8 cellular contexts compared by ENCODE assay signal in the genomic region with DNA sequence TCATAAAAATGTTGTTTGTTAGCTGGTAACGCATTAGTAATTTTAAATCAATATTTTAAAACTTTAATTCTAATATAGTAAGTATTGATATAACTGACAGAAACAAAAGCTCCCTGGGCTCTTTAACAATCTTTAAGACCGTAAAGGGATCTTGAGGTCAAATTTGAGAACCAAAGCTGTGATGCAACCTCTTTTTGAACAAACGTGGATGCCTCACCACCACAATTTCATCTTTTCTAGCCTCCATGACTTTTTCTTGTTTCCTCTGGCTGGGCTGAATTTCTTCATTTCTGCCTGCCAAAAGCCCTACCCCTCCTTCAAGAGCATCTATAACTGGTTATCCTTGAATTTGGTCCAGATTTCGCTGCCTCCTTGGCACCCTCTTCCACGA. TPM values are rescaled to one million over a fixed set of nuclear protein-coding genes. Genes with fewer than 3 reads are reported as not detected.
DNase-seq lines count a peak whose midpoint lies in the region; ATAC-seq and TF ChIP-seq lines count a peak whose summit lies in the region.

No MANE protein-coding gene starts in this region.

- H3K36me3 ChIP-seq in NT2/D1 (ENCODE audit: insufficient read depth, insufficient read length, low read length), result peaks cover 21% of the 10 kb centered on the region
- H3K36me3 ChIP-seq in neuron (ENCODE audit: insufficient read depth, low read length), result peaks cover 3% of the 10 kb centered on the region

- intact Hi-C loops in dorsolateral prefrontal cortex (cut with DNase I), result loop anchor here in 1 of 2 donors (2.0 to 10.0 kb wide), 3 partner anchors 73 to 677 kb away; partner anchors contain the start of gene SEMA4F
- intact Hi-C loops in head of caudate nucleus (cut with DNase I), result no loop called here

- DNase-seq in CD1c-positive myeloid dendritic cell (ENCODE audit: extremely low spot score) (peak; percentile 74), NT2/D1 (ENCODE audit: low read depth, low spot score) (no peak), dorsolateral prefrontal cortex (no peak), mesenteric fat pad (ENCODE audit: low spot score) (no peak), head of caudate nucleus (no peak)

- ATAC-seq in HG02588 (IDR thresholded peaks at IDR 0.05; ENCODE audit: unreplicated experiment) (no peak), GM18858 (IDR thresholded peaks at IDR 0.05; ENCODE audit: unreplicated experiment) (no peak)

- no peaks in the 10 kb centered on the region for H3K27me3 ChIP-seq in NT2/D1 (ENCODE audit: insufficient read depth, insufficient read length)
- no peaks in the 10 kb centered on the region for H3K27me3 ChIP-seq in dorsolateral prefrontal cortex
- H3K27me3 ChIP-seq in neuron (ENCODE audit: insufficient read depth, low read length), result no peaks in the 10 kb centered on the region

- peaks cover 2% of the 10 kb centered on the region for H3K4me1 ChIP-seq in NT2/D1 (ENCODE audit: insufficient read depth, insufficient read length)
- no peaks in the 10 kb centered on the region for H3K4me1 ChIP-seq in neuron (ENCODE audit: insufficient read depth, low read length)

- H3K9me3 ChIP-seq in NT2/D1 (ENCODE audit: insufficient read depth, low read length), result peaks cover 25% of the 10 kb centered on the region
- H3K9me3 ChIP-seq in neuron (ENCODE audit: low read length), result peaks cover 8% of the 10 kb centered on the region

- peak overlapping the region; percentile 61 for H3K9ac ChIP-seq in NT2/D1 (ENCODE audit: insufficient read length, low read depth)

- peak overlapping the region; percentile 59 to 97 (median 91) for H3K27ac ChIP-seq in dorsolateral prefrontal cortex

- peak overlapping the region; percentile 86 for H2AFZ ChIP-seq in neuron (ENCODE audit: low read depth, low read length)

- H3K4me3 ChIP-seq in NT2/D1 (ENCODE audit: insufficient read length, low read depth) (peak overlapping the region; percentile 59), dorsolateral prefrontal cortex (peak overlapping the region; percentile 52 to 84 (median 72)), neuron (ENCODE audit: low read length) (peak overlapping the region; percentile 65)

- no peak for TF ChIP-seq CTCF in dorsolateral prefrontal cortex (IDR thresholded peaks at IDR 0.05 in 54 of 56, conservative IDR thresholded peaks at IDR 0.05 in 2 of 56; ENCODE audit: low read depth in 1 of 56, partially characterized antibody in 56 of 56)

RNA-seq across cellular contexts. Expression of gene POLE4, which starts 0.6 kb away (rescaled TPM):
- total RNA-seq in dorsolateral prefrontal cortex, result 10 to 100 TPM; 27.8 to 68.1 (median 45.1) TPM
- 66.4 TPM for total RNA-seq in mesenteric fat pad
